10 cellular contexts compared by ENCODE assay signal in the genomic region with DNA sequence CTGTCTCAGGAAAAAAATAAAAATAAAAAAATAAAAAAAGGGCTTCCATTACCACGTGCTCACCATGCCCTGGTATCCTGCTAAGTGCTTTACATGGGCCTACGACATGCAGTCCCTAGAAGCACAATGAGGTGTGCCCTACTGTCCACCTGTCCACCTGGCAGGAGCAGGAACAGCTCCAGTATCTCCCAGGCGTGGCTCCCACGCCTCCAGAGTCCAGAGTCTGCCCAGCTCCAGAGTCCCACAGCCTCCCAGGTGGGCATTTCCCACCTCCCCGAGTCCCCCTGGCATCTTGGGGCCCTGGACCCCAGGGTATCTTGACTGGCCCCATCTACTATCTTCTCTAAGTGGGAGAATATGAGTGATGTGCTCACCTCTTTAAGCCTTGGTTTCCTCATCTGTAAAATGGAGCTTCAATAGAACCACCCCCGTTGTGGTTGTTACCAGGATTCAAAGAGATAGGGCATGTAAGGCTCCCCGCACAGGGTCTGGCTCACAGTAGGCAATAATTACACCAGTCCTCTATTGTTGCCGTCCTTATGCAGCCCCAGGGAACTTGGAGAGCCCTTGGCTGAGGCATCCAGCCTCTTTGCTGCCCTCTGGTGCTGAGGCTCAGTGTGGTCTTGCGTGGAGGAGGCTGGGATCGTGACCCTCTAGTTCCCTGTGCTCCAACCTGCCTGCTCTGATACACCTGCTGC. TPM values are rescaled to one million over a fixed set of nuclear protein-coding genes. Genes with fewer than 3 reads are reported as not detected.
DNase-seq lines count a peak whose midpoint lies in the region; ATAC-seq, FAIRE-seq and TF ChIP-seq lines count a peak whose summit lies in the region.
"Had no signal": no experiment of that assay in that cellular context is flagged by ENCODE, and none has a peak within 500 bp of the region (broad histone marks: within the 10 kb centered on the region; RNA-seq: fewer than 3 reads in every experiment).

No MANE protein-coding gene starts in this region.

- intact Hi-C loops in ascending aorta (cut with DNase I) (no loop called here), HepG2 (cut with micrococcal nuclease; ENCODE audit: unreplicated experiment) (no loop called here)

- H3K4me1 ChIP-seq in ascending aorta: no peaks in the 10 kb centered on the region
- no peaks in the 10 kb centered on the region for H3K4me1 ChIP-seq in HepG2 (ENCODE audit: insufficient read depth, low read length)

- ATAC-seq in HepG2 (peak; percentile 84), GM21390 (IDR thresholded peaks at IDR 0.05; ENCODE audit: unreplicated experiment) (no peak), HG03045 (IDR thresholded peaks at IDR 0.05; ENCODE audit: unreplicated experiment) (no peak)

- no peak overlapping the region for H3K9ac ChIP-seq in HepG2 (ENCODE audit: insufficient read depth, low read depth, low read length)
- H3K9ac ChIP-seq: BLaER1 treated with 17β-estradiol and CSF1 and Interleukin-3, amounts not matched to agents 10 nM and 100 nM had no signal

- no peak overlapping the region for H2AFZ ChIP-seq in HepG2 (ENCODE audit: low read length)

- peak; percentile 67 for FAIRE-seq in HepG2 (lab: Jason Lieb, UNC)

- H3K36me3 ChIP-seq in ascending aorta (no peaks in the 10 kb centered on the region), HepG2 (replicated peaks in 1 of 2; ENCODE audit: control insufficient read depth in 1 of 2, insufficient read depth in 2 of 2, low read length in 2 of 2) (no peaks in the 10 kb centered on the region)
- H3K36me3 ChIP-seq: BLaER1 treated with 17β-estradiol and CSF1 and Interleukin-3, amounts not matched to agents 10 nM and 100 nM had no signal

- H3K27me3 ChIP-seq in ascending aorta (no peaks in the 10 kb centered on the region), HepG2 (ENCODE audit: control insufficient read depth in 1 of 2, insufficient read depth in 2 of 2, low read length in 2 of 2) (peaks cover 2 to 7% of the 10 kb centered on the region in 2 experiments; a peak in 4 of 5 replicates)
- H3K27me3 ChIP-seq: BLaER1 treated with 17β-estradiol and CSF1 and Interleukin-3, amounts not matched to agents 10 nM and 100 nM had no signal

- POLR2A ChIA-PET in HepG2 (lab: Yijun Ruan, JAX): no interaction called here

- in situ Hi-C loops in HepG2 (cut with HindIII; ENCODE audit: extremely low pct_ligation_motif_present, low pct_unique_long_range_greater_than_20kb): loop anchor here (10.0 to 25.0 kb wide), 2 partner anchors 155 to 542 kb away; no protein-coding TSS in a partner anchor

- no TSS peak for BruUV-seq in HepG2 (replicated peaks; lab: Mats Ljungman, UMichigan)

- WGBS in HepG2 (ENCODE audit: low lambda C conversion rate): 3% methylated on average over 8 of the region's 10 CpGs

- TF ChIP-seq RAD21 in HepG2 (CRISPR knock-in tag; IDR thresholded peaks at IDR 0.05): 0 out of 2 replicates have a peak, but pooled peaks have one; percentile 13

- no peak for TF ChIP-seq POLR2A in HepG2 (IDR thresholded peaks at IDR 0.05; ENCODE audit: insufficient read depth in 1 of 2, low read depth in 2 of 2, low read length in 2 of 2)

- H3K4me3 ChIP-seq in ascending aorta (no peak overlapping the region), HepG2 (replicated peaks in 1 of 3; ENCODE audit: insufficient read depth in 1 of 3, low read depth in 2 of 3, low read length in 3 of 3) (no peak overlapping the region)
- H3K4me3 ChIP-seq: BLaER1 treated with 17β-estradiol and CSF1 and Interleukin-3, amounts not matched to agents 10 nM and 100 nM had no signal

- H3K9me3 ChIP-seq in ascending aorta (no peaks in the 10 kb centered on the region), HepG2 (ENCODE audit: low read length) (no peaks in the 10 kb centered on the region)
- H3K9me3 ChIP-seq: BLaER1 treated with 17β-estradiol and CSF1 and Interleukin-3, amounts not matched to agents 10 nM and 100 nM had no signal

- peak in 2 of 3 experiments; percentile 10 to 24 for TF ChIP-seq CTCF in ascending aorta (IDR thresholded peaks at IDR 0.05)
- peak; percentile 61 for TF ChIP-seq CTCF in HepG2 (CRISPR knock-in tag; IDR thresholded peaks at IDR 0.05)

- no peak for TF ChIP-seq EP300 in HepG2 (IDR thresholded peaks at IDR 0.05; ENCODE audit: low read depth in 2 of 2, low read length in 2 of 2)
- TF ChIP-seq EP300 in HepG2 (CRISPR knock-in tag; IDR thresholded peaks at IDR 0.05; ENCODE audit: borderline replicate concordance): no peak

- no peak overlapping the region for H3K4me2 ChIP-seq in HepG2 (ENCODE audit: low read depth, low read length)

- no peak overlapping the region for H3K27ac ChIP-seq in ascending aorta
- no peak overlapping the region for H3K27ac ChIP-seq in HepG2 (ENCODE audit: extremely low read length, insufficient read depth, low read length)

- DNase-seq in NCI-H748 (lab: John Stamatoyannopoulos, UW; ENCODE audit: unreplicated experiment) (peak; percentile 78), NCI-H748 treated with DMSO at 0.1 percent for 48 hours (lab: John Stamatoyannopoulos, UW) (no peak), NCI-H1092 treated with DMSO at 0.1 percent for 48 hours (lab: John Stamatoyannopoulos, UW) (peak; percentile 10), ascending aorta (ENCODE audit: low spot score in 2 of 2) (no peak), HepG2 (ENCODE audit: low spot score) (peak; percentile 27), occipital lobe (lab: John Stamatoyannopoulos, UW) (no peak)

- H3K79me2 ChIP-seq in HepG2 (ENCODE audit: insufficient read depth, low read length): no peaks in the 10 kb centered on the region

- no peaks in the 10 kb centered on the region for H4K20me1 ChIP-seq in HepG2 (ENCODE audit: insufficient read depth, low read length)

- CTCF ChIA-PET in HepG2 (lab: Yijun Ruan, JAX; ENCODE audit: low intra/inter-chr PET ratio, low total read pairs): interaction anchor here (0.8 kb wide), 1 partner anchor 107 kb away, joined by 7 read pairs; no protein-coding TSS in a partner anchor

TF ChIP-seq in HepG2, 621 proteins besides CTCF, POLR2A, EP300 and RAD21 (continues in another document):
- TF ChIP-seq SMC3 (IDR thresholded peaks at IDR 0.05; ENCODE audit: low read length) (0 out of 2 replicates have a peak, but pooled peaks have one; percentile 31), STAG1 (CRISPR knock-in tag; IDR thresholded peaks at IDR 0.05) (peak; percentile 23; the same call in 1 of the 2 replicates), XRCC5 (optimal IDR thresholded peaks at IDR 0.05; ENCODE audit: low read length) (peak; percentile 18), ZNF121 (CRISPR knock-in tag; IDR thresholded peaks at IDR 0.05) (no peak)

RNA-seq across cellular contexts. Expression of gene CXCL14, which starts 8.9 kb away (rescaled TPM):
- total RNA-seq in ascending aorta (45.3 TPM), HepG2 (2016; rRNA removed; fragmentation: Illumina TruSeq; extraction: Trizol) (not detected in 2 replicates), occipital lobe (9.5 TPM)
- not detected in 2 replicates for total RNA-seq in HepG2 (2016; cell fraction: cytosol; rRNA removed; fragmentation: Illumina TruSeq; extraction: Trizol; ENCODE audit: low read depth)
- total RNA-seq in HepG2 (2016; cell fraction: insoluble cytoplasmic fraction; rRNA removed; fragmentation: Illumina TruSeq; extraction: Trizol): not detected in 2 replicates
- total RNA-seq in HepG2 (2016; cell fraction: membrane; rRNA removed; fragmentation: Illumina TruSeq; extraction: Trizol): not detected in 2 replicates
- not detected in 2 replicates for total RNA-seq in HepG2 (2016; cell fraction: nucleus; rRNA removed; fragmentation: Illumina TruSeq; extraction: Trizol)
- polyA plus RNA-seq in HepG2 (2011; rRNA removed): not detected in 2 replicates
- not detected in 2 replicates for polyA plus RNA-seq in HepG2 (2011; cell fraction: cytosol; rRNA removed)
- not detected in 2 replicates for polyA plus RNA-seq in HepG2 (2011; cell fraction: nucleus; rRNA removed)
- not detected in 2 replicates for polyA plus RNA-seq in HepG2 (2012)
- not detected in 2 replicates for polyA plus RNA-seq in HepG2 (2016; cell fraction: cytosol; fragmentation: Illumina TruSeq; extraction: Trizol; ENCODE audit: low read depth)
- not detected in 2 replicates for polyA plus RNA-seq in HepG2 (2016; cell fraction: insoluble cytoplasmic fraction; fragmentation: Illumina TruSeq; extraction: Trizol; ENCODE audit: low read depth)
- not detected in 2 replicates for polyA plus RNA-seq in HepG2 (2016; cell fraction: membrane; fragmentation: Illumina TruSeq; extraction: Trizol; ENCODE audit: low read depth)
- not detected in 2 replicates for polyA plus RNA-seq in HepG2 (2016; cell fraction: nucleus; fragmentation: Illumina TruSeq; extraction: Trizol; ENCODE audit: insufficient read depth, low read depth)
- polyA minus RNA-seq in HepG2 (2011; rRNA and poly(A)+ RNA removed; ENCODE audit: low replicate concordance): not detected in 2 replicates
- not detected in 2 replicates for polyA minus RNA-seq in HepG2 (2011; cell fraction: cytosol; rRNA and poly(A)+ RNA removed)
- polyA minus RNA-seq in HepG2 (2011; cell fraction: nucleus; rRNA and poly(A)+ RNA removed): not detected in 2 replicates
- total RNA-seq: mononuclear cell had no signal

RNA-seq across cellular contexts. Expression of gene NEUROG1, which starts 34.1 kb away (rescaled TPM):
- total RNA-seq in ascending aorta: not detected
- not detected in 2 replicates for total RNA-seq in HepG2 (2016; rRNA removed; fragmentation: Illumina TruSeq; extraction: Trizol)
- not detected in 2 replicates for total RNA-seq in HepG2 (2016; cell fraction: cytosol; rRNA removed; fragmentation: Illumina TruSeq; extraction: Trizol; ENCODE audit: low read depth)
- not detected in 2 replicates for total RNA-seq in HepG2 (2016; cell fraction: insoluble cytoplasmic fraction; rRNA removed; fragmentation: Illumina TruSeq; extraction: Trizol)
- total RNA-seq in HepG2 (2016; cell fraction: membrane; rRNA removed; fragmentation: Illumina TruSeq; extraction: Trizol): not detected in 2 replicates
- not detected in 2 replicates for total RNA-seq in HepG2 (2016; cell fraction: nucleus; rRNA removed; fragmentation: Illumina TruSeq; extraction: Trizol)
- not detected in 2 replicates for polyA plus RNA-seq in HepG2 (2011; rRNA removed)
- not detected in 2 replicates for polyA plus RNA-seq in HepG2 (2011; cell fraction: cytosol; rRNA removed)
- polyA plus RNA-seq in HepG2 (2011; cell fraction: nucleus; rRNA removed): not detected in 2 replicates
- polyA plus RNA-seq in HepG2 (2012): not detected in 2 replicates
- not detected in 2 replicates for polyA plus RNA-seq in HepG2 (2016; cell fraction: cytosol; fragmentation: Illumina TruSeq; extraction: Trizol; ENCODE audit: low read depth)
- polyA plus RNA-seq in HepG2 (2016; cell fraction: insoluble cytoplasmic fraction; fragmentation: Illumina TruSeq; extraction: Trizol; ENCODE audit: low read depth): not detected in 2 replicates
- not detected in 2 replicates for polyA plus RNA-seq in HepG2 (2016; cell fraction: membrane; fragmentation: Illumina TruSeq; extraction: Trizol; ENCODE audit: low read depth)
- polyA plus RNA-seq in HepG2 (2016; cell fraction: nucleus; fragmentation: Illumina TruSeq; extraction: Trizol; ENCODE audit: insufficient read depth, low read depth): not detected in 2 replicates
- polyA minus RNA-seq in HepG2 (2011; rRNA and poly(A)+ RNA removed; ENCODE audit: low replicate concordance): not detected in 2 replicates
- not detected in 2 replicates for polyA minus RNA-seq in HepG2 (2011; cell fraction: cytosol; rRNA and poly(A)+ RNA removed)
- polyA minus RNA-seq in HepG2 (2011; cell fraction: nucleus; rRNA and poly(A)+ RNA removed): not detected in 2 replicates
- 1.1 TPM for total RNA-seq in occipital lobe
- total RNA-seq: mononuclear cell had no signal

Comparison
In these comparisons a context has a peak if more than half of its experiments do, and no peak if none do; other contexts are left out.
1. DNase-seq: peak in NCI-H748 (single experiment), NCI-H1092 treated with DMSO at 0.1 percent for 48 hours (single experiment) and HepG2 (single experiment); none in NCI-H748 treated with DMSO at 0.1 percent for 48 hours (single experiment), ascending aorta (0 of 2) and occipital lobe (single experiment).
2. RNA of gene CXCL14, which starts 8.9 kb away (total RNA-seq): 45.3 TPM in ascending aorta (single experiment) and 9.5 TPM in occipital lobe (single experiment); not detected in HepG2; every median in the first group is over 10 times any median in the second.